Comparison of ENCODE assay signal across 19 cellular contexts in the genomic region with DNA sequence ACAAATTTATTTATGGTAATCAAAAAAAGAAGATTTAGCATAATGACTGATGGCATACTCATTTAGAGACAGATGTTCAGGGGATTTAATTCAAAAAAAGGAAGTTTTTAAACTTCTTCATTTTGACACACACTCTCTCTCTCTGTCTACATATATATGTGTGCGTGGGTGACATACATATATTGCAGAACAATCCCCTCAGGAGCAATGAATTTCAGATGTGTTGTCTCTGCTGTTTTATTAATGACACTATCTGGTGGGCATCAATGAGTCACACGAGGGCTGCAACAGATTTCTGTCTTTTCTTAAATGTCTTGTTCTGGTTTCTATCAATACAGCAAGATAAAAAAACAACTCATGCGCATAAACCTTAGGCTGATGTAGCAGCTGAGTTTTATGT.
"Had no signal": no experiment of that assay in that cellular context is flagged by ENCODE, and none has a peak within 500 bp of the region (broad histone marks: within the 10 kb centered on the region; RNA-seq: fewer than 3 reads in every experiment).

No MANE protein-coding gene starts in this region.

- H3K27ac ChIP-seq: epithelial cell of prostate, lower lobe of right lung, pancreas, spleen, tibial artery had no signal

- H3K4me3 ChIP-seq: lower lobe of right lung, pancreas, spleen, tibial artery had no signal

- H3K36me3 ChIP-seq: lower lobe of right lung, pancreas, spleen, tibial artery had no signal

- ATAC-seq: activated CD4-positive, alpha-beta T cell treated with anti-CD3 and anti-CD28 coated beads for 36 hours; left colon; lower lobe of right lung; natural killer cell; pancreas; sciatic nerve; WTC11 had no signal

- DNase-seq: activated CD4-positive, alpha-beta memory T cell treated with anti-CD3 and anti-CD28 coated beads for 36 hours; activated CD4-positive, alpha-beta T cell treated with anti-CD3 and anti-CD28 coated beads for 36 hours; activated naive CD8-positive, alpha-beta T cell treated with anti-CD3 and anti-CD28 coated beads, Interleukin-2, amount 10 ng/mL, durations not matched to agents 7 days and 5 days; anterior cingulate cortex; caudate nucleus; endodermal cell; foreskin melanocyte; glutamatergic neuron; hippocampal formation; left colon; lower lobe of right lung; natural killer cell; pancreas; spleen; stimulated activated naive CD4-positive, alpha-beta T cell treated with Interleukin-2 at 50 U/mL for 16 hours; tibial artery had no signal

- H3K27me3 ChIP-seq: pancreas, spleen, tibial artery had no signal

- H3K9me3 ChIP-seq: lower lobe of right lung, pancreas, tibial artery had no signal

- H3K4me1 ChIP-seq: lower lobe of right lung, pancreas, spleen had no signal
